Comparison of ENCODE assay signal across 12 cellular contexts in the genomic region with DNA sequence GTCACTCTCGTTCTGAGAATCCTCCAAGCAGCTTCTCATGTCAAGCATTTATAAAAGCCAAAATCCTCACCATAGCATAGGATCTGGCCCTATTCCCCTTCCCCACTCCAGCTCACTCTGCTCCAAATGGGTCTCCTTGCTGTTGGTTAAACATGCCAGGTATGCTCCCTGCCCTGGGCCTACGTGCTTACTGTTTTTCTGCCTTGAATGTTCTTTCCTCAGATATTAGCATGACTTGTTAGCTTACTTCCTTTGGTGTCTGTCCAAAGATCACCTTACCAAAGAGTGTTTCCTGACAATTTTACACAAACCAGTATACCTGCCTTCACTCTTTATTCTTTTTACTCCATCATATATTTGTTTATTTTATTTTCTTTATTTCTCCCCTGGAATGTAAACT. TPM values are rescaled to one million over a fixed set of nuclear protein-coding genes. Genes with fewer than 3 reads are reported as not detected.
DNase-seq lines count a peak whose midpoint lies in the region; ATAC-seq and TF ChIP-seq lines count a peak whose summit lies in the region.
"Had no signal": no experiment of that assay in that cellular context is flagged by ENCODE, and none has a peak within 500 bp of the region (broad histone marks: within the 10 kb centered on the region; RNA-seq: fewer than 3 reads in every experiment).

No MANE protein-coding gene starts in this region.

- no peak overlapping the region for H3K4me3 ChIP-seq in CD4-positive, CD25-positive, alpha-beta regulatory T cell (ENCODE audit: low read depth, low read length)
- no peak overlapping the region for H3K4me3 ChIP-seq in thyroid gland (replicated peaks in 1 of 3)
- H3K4me3 ChIP-seq: BLaER1, HAP-1 had no signal

- no peaks in the 10 kb centered on the region for H3K27me3 ChIP-seq in CD4-positive, CD25-positive, alpha-beta regulatory T cell (ENCODE audit: control insufficient read depth, insufficient read depth, low read length)
- no peaks in the 10 kb centered on the region for H3K27me3 ChIP-seq in thyroid gland
- H3K27me3 ChIP-seq: BLaER1 had no signal

- 92 to 94% methylated on average over 2 of the region's 2 CpGs for WGBS in thyroid gland, 2 donors

- peaks cover 20% of the 10 kb centered on the region for H3K4me1 Mint-ChIP-seq in activated T-cell treated with anti-CD3 and anti-CD28 coated beads, Interleukin-2, amount 50 U/mL, for 24 hours (ENCODE audit: low read depth)
- peaks cover 15% of the 10 kb centered on the region for H3K4me1 Mint-ChIP-seq in activated T-cell treated with anti-CD3 and anti-CD28 coated beads, Interleukin-2, amount 50 U/mL, for 4 hours (ENCODE audit: low read depth)
- H3K4me1 Mint-ChIP-seq in CD4-positive, CD25-positive, alpha-beta regulatory T cell = peaks cover 14 to 22% (median 18%) of the 10 kb centered on the region in 4 donors
- H3K4me1 Mint-ChIP-seq in central memory CD8-positive, alpha-beta T cell = peaks cover 10% of the 10 kb centered on the region

- peak overlapping the region; percentile 11 for H3K27ac Mint-ChIP-seq in activated T-cell treated with anti-CD3 and anti-CD28 coated beads, Interleukin-2, amount 50 U/mL, for 24 hours
- H3K27ac Mint-ChIP-seq in CD4-positive, CD25-positive, alpha-beta regulatory T cell = peak overlapping the region in 2 of 3 donors; percentile 12 to 51
- peak overlapping the region; percentile 0 for H3K27ac Mint-ChIP-seq in central memory CD8-positive, alpha-beta T cell (ENCODE audit: low read depth)

- no peak for ATAC-seq in activated T-cell treated with anti-CD3 and anti-CD28 coated beads, Interleukin-2, amount 50 U/mL, for 4 hours
- ATAC-seq in CD4-positive, CD25-positive, alpha-beta regulatory T cell (ENCODE audit: low read depth in 2 of 2) = no peak
- no peak for ATAC-seq in central memory CD8-positive, alpha-beta T cell (replicated peaks; ENCODE audit: extremely low read depth, poor library complexity, severe bottlenecking)
- ATAC-seq in HG03457 (IDR thresholded peaks at IDR 0.05; ENCODE audit: unreplicated experiment) = no peak

- DNase-seq in activated T-cell treated with anti-CD3 and anti-CD28 coated beads, Interleukin-2, amount 50 U/mL, for 24 hours = no peak
- DNase-seq in activated T-cell treated with anti-CD3 and anti-CD28 coated beads, Interleukin-2, amount 50 U/mL, for 4 hours = no peak
- DNase-seq in CD4-positive, CD25-positive, alpha-beta regulatory T cell = no peak
- no peak for DNase-seq in central memory CD8-positive, alpha-beta T cell (ENCODE audit: low spot score in 2 of 2)
- DNase-seq in thyroid gland = no peak
- no peak for DNase-seq in MV-4-11 (lab: John Stamatoyannopoulos, UW)
- DNase-seq: 8988T, AML-193, DMS53 had no signal

- H3K27ac ChIP-seq in CD4-positive, CD25-positive, alpha-beta regulatory T cell (ENCODE audit: insufficient read depth, low read length, poor library complexity, severe bottlenecking) = no peak overlapping the region
- peak overlapping the region; percentile 11 to 41 (median 41) for H3K27ac ChIP-seq in thyroid gland
- H3K27ac ChIP-seq: BLaER1 had no signal

- TF ChIP-seq CTCF in thyroid gland (IDR thresholded peaks at IDR 0.05) = no peak

- H3K9me3 ChIP-seq in CD4-positive, CD25-positive, alpha-beta regulatory T cell (ENCODE audit: control insufficient read depth in 2 of 2, low read length in 2 of 2) = no peaks in the 10 kb centered on the region
- no peaks in the 10 kb centered on the region for H3K9me3 ChIP-seq in thyroid gland
- H3K9me3 ChIP-seq: BLaER1, HAP-1 had no signal

- no peaks in the 10 kb centered on the region for H3K27me3 Mint-ChIP-seq in activated T-cell treated with anti-CD3 and anti-CD28 coated beads, Interleukin-2, amount 50 U/mL, for 24 hours
- H3K27me3 Mint-ChIP-seq in activated T-cell treated with anti-CD3 and anti-CD28 coated beads, Interleukin-2, amount 50 U/mL, for 4 hours (ENCODE audit: low read depth) = no peaks in the 10 kb centered on the region
- no peaks in the 10 kb centered on the region for H3K27me3 Mint-ChIP-seq in CD4-positive, CD25-positive, alpha-beta regulatory T cell
- no peaks in the 10 kb centered on the region for H3K27me3 Mint-ChIP-seq in central memory CD8-positive, alpha-beta T cell

- TF ChIP-seq POLR2A in thyroid gland (IDR thresholded peaks at IDR 0.05) = no peak

- intact Hi-C loops in thyroid gland (cut with DNase I) = loop anchor here (10.0 kb wide), 1 partner anchor 74 kb away; no protein-coding TSS in a partner anchor

- H3K4me3 Mint-ChIP-seq in activated T-cell treated with anti-CD3 and anti-CD28 coated beads, Interleukin-2, amount 50 U/mL, for 24 hours = no peak overlapping the region
- no peak overlapping the region for H3K4me3 Mint-ChIP-seq in activated T-cell treated with anti-CD3 and anti-CD28 coated beads, Interleukin-2, amount 50 U/mL, for 4 hours
- peak overlapping the region in 1 of 4 donors; percentile 10 for H3K4me3 Mint-ChIP-seq in CD4-positive, CD25-positive, alpha-beta regulatory T cell
- no peak overlapping the region for H3K4me3 Mint-ChIP-seq in central memory CD8-positive, alpha-beta T cell

- peaks cover 11% of the 10 kb centered on the region for H3K4me1 ChIP-seq in CD4-positive, CD25-positive, alpha-beta regulatory T cell (ENCODE audit: control insufficient read depth, insufficient read depth, low read length, poor library complexity, severe bottlenecking)
- H3K4me1 ChIP-seq in thyroid gland = peaks cover 7 to 12% of the 10 kb centered on the region in 2 donors
- H3K4me1 ChIP-seq: HAP-1 had no signal

- peaks cover 48% of the 10 kb centered on the region for H3K36me3 Mint-ChIP-seq in activated T-cell treated with anti-CD3 and anti-CD28 coated beads, Interleukin-2, amount 50 U/mL, for 24 hours (ENCODE audit: low read depth)
- peaks cover 36% of the 10 kb centered on the region for H3K36me3 Mint-ChIP-seq in activated T-cell treated with anti-CD3 and anti-CD28 coated beads, Interleukin-2, amount 50 U/mL, for 4 hours (ENCODE audit: insufficient read depth)
- H3K36me3 Mint-ChIP-seq in CD4-positive, CD25-positive, alpha-beta regulatory T cell = peaks cover 47% of the 10 kb centered on the region
- H3K36me3 Mint-ChIP-seq in central memory CD8-positive, alpha-beta T cell (ENCODE audit: insufficient read depth) = peaks cover 45% of the 10 kb centered on the region

- no peaks in the 10 kb centered on the region for H3K9me3 Mint-ChIP-seq in activated T-cell treated with anti-CD3 and anti-CD28 coated beads, Interleukin-2, amount 50 U/mL, for 24 hours
- no peaks in the 10 kb centered on the region for H3K9me3 Mint-ChIP-seq in activated T-cell treated with anti-CD3 and anti-CD28 coated beads, Interleukin-2, amount 50 U/mL, for 4 hours
- H3K9me3 Mint-ChIP-seq in CD4-positive, CD25-positive, alpha-beta regulatory T cell = no peaks in the 10 kb centered on the region
- H3K9me3 Mint-ChIP-seq in central memory CD8-positive, alpha-beta T cell = no peaks in the 10 kb centered on the region

- H3K36me3 ChIP-seq in CD4-positive, CD25-positive, alpha-beta regulatory T cell (ENCODE audit: control insufficient read depth, insufficient read depth, low read length) = peaks cover 55% of the 10 kb centered on the region
- no peaks in the 10 kb centered on the region for H3K36me3 ChIP-seq in thyroid gland

RNA-seq across cellular contexts. Expression of a gene that starts 33.1 kb away (rescaled TPM):
- under 1 TPM; 0.40 to 0.61 (median 0.46) TPM for total RNA-seq in activated T-cell treated with anti-CD3 and anti-CD28 coated beads, Interleukin-2, amount 50 U/mL, for 4 hours
- 4.1 TPM for total RNA-seq in CD4-positive, CD25-positive, alpha-beta regulatory T cell
- 1 to 10 TPM in 3 of 4 donors, under 1 TPM in 1; 0.60 to 1.9 (median 1.4) TPM for polyA plus RNA-seq in CD4-positive, CD25-positive, alpha-beta regulatory T cell
- total RNA-seq in thyroid gland = 100 to 1,000 TPM in 2 of 4 donors, 10 to 100 TPM in 2; 84.0 to 130 (median 101) TPM

Comparison
In these comparisons a context has a peak if more than half of its experiments do, and no peak if none do; other contexts are left out.
1. RNA of a gene that starts 33.1 kb away (total RNA-seq): 84.0 to 130 TPM in thyroid gland; 4.1 TPM in CD4-positive, CD25-positive, alpha-beta regulatory T cell (single experiment) and 0.40 to 0.61 TPM in activated T-cell treated with anti-CD3 and anti-CD28 coated beads, Interleukin-2, amount 50 U/mL, for 4 hours; every median in the first group is over 10 times any median in the second.
2. Peak in every context shown above with its lines, with median percentiles within 50 percentile points of each other: H3K27ac Mint-ChIP-seq.